ENCODE assay signal across 8 cellular contexts in the genomic region with DNA sequence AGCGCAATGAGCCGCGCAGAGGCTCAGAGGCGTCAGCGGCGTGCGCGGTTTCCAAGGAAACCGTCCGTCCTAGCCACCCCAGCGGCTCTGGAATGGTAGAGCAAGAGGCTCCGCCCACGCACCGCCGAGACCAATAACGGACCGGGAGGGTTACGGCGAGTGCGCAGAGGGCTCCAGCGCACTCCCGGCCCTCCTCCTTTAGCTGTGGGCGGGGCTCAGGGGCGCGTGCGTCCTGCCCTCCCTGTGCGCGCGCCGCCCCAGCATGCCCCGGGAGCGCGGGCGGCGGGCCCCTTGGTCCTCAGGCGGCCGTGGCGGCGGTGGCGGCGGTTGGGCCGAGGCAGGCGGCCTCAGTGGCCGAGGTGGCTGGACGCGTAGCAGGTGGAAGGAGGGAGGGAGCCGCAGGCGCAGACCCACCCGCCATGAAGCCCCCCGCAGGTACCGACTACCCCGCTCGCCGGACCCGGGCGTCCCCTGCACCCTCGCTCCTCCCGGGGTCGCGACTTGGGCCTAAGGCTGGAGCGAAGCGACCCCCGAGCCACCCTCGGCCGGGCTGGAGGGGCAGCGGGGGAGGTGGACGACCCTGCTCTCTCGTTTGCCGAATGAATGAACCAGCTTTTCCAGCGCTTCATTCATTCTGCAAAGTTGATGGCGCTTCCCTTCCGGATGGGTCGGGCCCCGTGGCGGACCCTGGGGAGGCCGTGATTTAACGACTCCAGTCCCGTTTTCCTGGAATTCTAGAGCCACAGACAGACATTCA. TPM values are rescaled to one million over a fixed set of nuclear protein-coding genes. Genes with fewer than 3 reads are reported as not detected.
DNase-seq lines count a peak whose midpoint lies in the region; ATAC-seq, FAIRE-seq and TF ChIP-seq lines count a peak whose summit lies in the region.

A gene (plus strand): TSS at position 260 of the 757 bp plus-strand sequence. CDS start 160 bp downstream, at position 420.

- FAIRE-seq in GM12892 (lab: Jason Lieb, UNC) = peak; percentile 90

- peak within 1 kb of the TSS; percentile 93 for H3K4me3 ChIP-seq in upper lobe of right lung

- H3K27ac ChIP-seq in upper lobe of right lung = peak within 1 kb of the TSS; percentile 73

- peak within 1 kb of the TSS; percentile 98 for H3K4me3 Mint-ChIP-seq in T-helper 1 cell treated with Interleukin-12 subunit alpha and Interleukin-12 subunit beta and Interleukin-4 antibody, amounts not matched to agents 30 μg/mL and 1 μg/mL, for 36 hours

- peaks cover 28% of the 10 kb centered on the region for H3K4me1 ChIP-seq in upper lobe of right lung

- H3K27ac Mint-ChIP-seq in T-helper 1 cell treated with Interleukin-12 subunit alpha and Interleukin-12 subunit beta and Interleukin-4 antibody, amounts not matched to agents 30 μg/mL and 1 μg/mL, for 36 hours = peak within 1 kb of the TSS; percentile 85

- no peaks in the 10 kb centered on the region for H3K27me3 Mint-ChIP-seq in T-helper 1 cell treated with Interleukin-12 subunit alpha and Interleukin-12 subunit beta and Interleukin-4 antibody, amounts not matched to agents 30 μg/mL and 1 μg/mL, for 36 hours (ENCODE audit: low read depth)

- ATAC-seq in HG02870 (IDR thresholded peaks at IDR 0.05; ENCODE audit: unreplicated experiment) (peak; percentile 54), left cardiac atrium (peak; percentile 94), upper lobe of right lung (peak; percentile 96)

- no peak for TF ChIP-seq CTCF in upper lobe of right lung (IDR thresholded peaks at IDR 0.05)

- H3K9me3 Mint-ChIP-seq in T-helper 1 cell treated with Interleukin-12 subunit alpha and Interleukin-12 subunit beta and Interleukin-4 antibody, amounts not matched to agents 30 μg/mL and 1 μg/mL, for 36 hours = no peaks in the 10 kb centered on the region

- H3K36me3 ChIP-seq in upper lobe of right lung = peaks cover under 1% of the 10 kb centered on the region

- H3K9me3 ChIP-seq in upper lobe of right lung = no peaks in the 10 kb centered on the region

- no peaks in the 10 kb centered on the region for H3K27me3 ChIP-seq in upper lobe of right lung

- peak; percentile 89 for TF ChIP-seq POLR2A in GM12892 (IDR thresholded peaks at IDR 0.05; ENCODE audit: low read depth, low read length)

- peaks cover 7% of the 10 kb centered on the region for H3K36me3 Mint-ChIP-seq in T-helper 1 cell treated with Interleukin-12 subunit alpha and Interleukin-12 subunit beta and Interleukin-4 antibody, amounts not matched to agents 30 μg/mL and 1 μg/mL, for 36 hours (ENCODE audit: low read depth)

- H3K4me1 Mint-ChIP-seq in T-helper 1 cell treated with Interleukin-12 subunit alpha and Interleukin-12 subunit beta and Interleukin-4 antibody, amounts not matched to agents 30 μg/mL and 1 μg/mL, for 36 hours (ENCODE audit: low read depth) = peaks cover 35% of the 10 kb centered on the region

- intact Hi-C loops in left cardiac atrium (cut with DNase I) = no loop called here
- intact Hi-C loops in posterior vena cava (cut with DNase I) = no loop called here
- intact Hi-C loops in upper lobe of right lung (cut with DNase I) = no loop called here

- DNase-seq in GM12892 (ENCODE audit: insufficient read length) = peak; percentile 91
- DNase-seq in NCI-H1694 (lab: John Stamatoyannopoulos, UW) = peak; percentile 98
- DNase-seq in amniotic stem cell (lab: John Stamatoyannopoulos, UW) = peak; percentile 98
- DNase-seq in left cardiac atrium = peak; percentile 100
- peak; percentile 100 for DNase-seq in posterior vena cava (ENCODE audit: low spot score)
- DNase-seq in upper lobe of right lung = peak; percentile 100

RNA-seq across cellular contexts. Expression of the gene that starts here (rescaled TPM):
- 82.9 TPM for polyA plus RNA-seq in GM12892 (2012; ENCODE audit: missing spikeins)
- total RNA-seq in left cardiac atrium (10 to 100 TPM; 48.4 to 74.5 TPM), posterior vena cava (10 to 100 TPM; 30.6 to 37.6 TPM), upper lobe of right lung (29.3 TPM)

Comparison
In these comparisons a context has a peak if more than half of its experiments do, and no peak if none do; other contexts are left out.
1. Peak in every context shown above with its lines: DNase-seq, ATAC-seq, H3K4me3 ChIP-seq and H3K27ac ChIP-seq.